28 cellular contexts compared by ENCODE assay signal in the genomic region with DNA sequence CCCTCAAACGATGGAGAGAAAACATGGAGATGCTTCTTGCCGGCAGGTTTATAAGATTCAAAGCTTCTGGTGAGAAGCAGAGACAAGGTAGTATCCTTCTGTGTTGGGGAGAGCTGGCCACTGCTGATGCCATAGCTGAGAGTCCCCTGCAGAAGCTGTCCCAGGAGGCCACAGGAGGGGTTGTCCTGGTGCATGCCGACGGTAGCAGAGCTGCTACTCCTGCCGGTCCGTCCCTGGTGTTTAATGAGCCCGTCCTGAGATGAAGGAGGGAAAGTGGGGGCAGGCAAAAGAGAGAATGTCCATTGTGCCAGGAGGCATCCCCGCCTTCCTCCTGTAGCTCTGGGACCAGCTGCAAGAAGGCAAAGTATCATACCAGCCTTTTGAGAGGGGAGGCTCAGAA.
"Had no signal": no experiment of that assay in that cellular context is flagged by ENCODE, and none has a peak within 500 bp of the region (broad histone marks: within the 10 kb centered on the region; RNA-seq: fewer than 3 reads in every experiment).

No MANE protein-coding gene starts in this region.

- FAIRE-seq: keratinocyte, small intestine had no signal

- ATAC-seq: activated naive CD4-positive, alpha-beta T cell treated with anti-CD3 and anti-CD28 coated beads, Interleukin-2, amount 50 U/mL, for 72 hours; activated T-cell treated with anti-CD3 and anti-CD28 coated beads, Interleukin-2, amount 50 U/mL, for 4 hours; activated T-helper 17 cell treated with anti-CD3 and anti-CD28 coated beads, Interleukin-2, amount 50 U/mL, for 72 hours; gastrocnemius medialis; left cardiac atrium; naive thymus-derived CD8-positive, alpha-beta T cell; stimulated activated memory B cell treated with anti-CD40 and anti-IgM and Interleukin-4, amounts not matched to agents 10 μg/mL and 1 μg/mL and 100 μg/mL, for 72 hours; stimulated activated naive CD8-positive, alpha-beta T cell treated with anti-CD3 and anti-CD28 coated beads, Interleukin-15, amount 100 ng/mL, for 72 hours had no signal

- H3K4me3 ChIP-seq: breast epithelium, gastrocnemius medialis, ovary, prostate gland, sigmoid colon, thyroid gland, upper lobe of left lung, vagina had no signal

- DNase-seq: activated CD4-positive, alpha-beta T cell treated with anti-CD3 and anti-CD28 coated beads for 4 hours; activated CD4-positive, alpha-beta T cell treated with anti-CD3 and anti-CD28 coated beads, Interleukin-2, amount 50 U/mL, for 4 hours; activated naive CD4-positive, alpha-beta T cell; activated T-cell treated with anti-CD3 and anti-CD28 coated beads, Interleukin-2, amount 50 U/mL, for 4 hours; central memory CD4-positive, alpha-beta T cell; effector CD8-positive, alpha-beta T cell; gastrocnemius medialis; glutamatergic neuron; left cardiac atrium; naive thymus-derived CD8-positive, alpha-beta T cell; retina; sigmoid colon; small intestine; stimulated activated CD4-positive, alpha-beta T cell treated with anti-CD3 and anti-CD28 coated beads, Interleukin-1b, Interleukin-23, amount 100 ng/mL, for 48 hours; stimulated activated CD4-positive, alpha-beta T cell treated with anti-CD3 and anti-CD28 coated beads, Interleukin-4, amount 100 ng/mL, for 4 hours; stimulated activated CD8-positive, alpha-beta memory T cell treated with anti-CD3 and anti-CD28 coated beads, Interleukin-4, amount 100 ng/mL, for 48 hours; stimulated activated naive CD8-positive, alpha-beta T cell treated with anti-CD3 and anti-CD28 coated beads, Interleukin-15, amount 100 ng/mL, for 72 hours; substantia nigra; thyroid gland had no signal

- H3K27me3 ChIP-seq: breast epithelium, gastrocnemius medialis, ovary, sigmoid colon, thyroid gland, upper lobe of left lung, vagina had no signal

- H3K27ac ChIP-seq: breast epithelium, gastrocnemius medialis, ovary, prostate gland, sigmoid colon, thyroid gland, upper lobe of left lung, vagina had no signal

- H3K9me3 ChIP-seq: breast epithelium, gastrocnemius medialis, ovary, prostate gland, sigmoid colon, thyroid gland, upper lobe of left lung, vagina had no signal

- H3K36me3 ChIP-seq: breast epithelium, gastrocnemius medialis, ovary, prostate gland, sigmoid colon, thyroid gland, upper lobe of left lung, vagina had no signal

- H3K4me1 ChIP-seq: breast epithelium, sigmoid colon, thyroid gland had no signal
